In genomic region chr13:73765651-73766384, GRCh38 we compare ENCODE assay signal across 8 cellular contexts.
DNase-seq lines count a peak whose midpoint lies in the region; ATAC-seq and TF ChIP-seq lines count a peak whose summit lies in the region.

No MANE protein-coding gene starts in this region.

- POLR2A ChIA-PET in PC-3 (lab: Charles Lee; ENCODE audit: unreplicated experiment), result no interaction called here

- H4K20me1 ChIP-seq in PC-3 (ENCODE audit: low read length), result no peaks in the 10 kb centered on the region

- peak; percentile 59 for ATAC-seq in GM18499 (IDR thresholded peaks at IDR 0.05; ENCODE audit: insufficient read depth, unreplicated experiment)
- peak; percentile 62 for ATAC-seq in HG03103 (IDR thresholded peaks at IDR 0.05; ENCODE audit: low read depth, unreplicated experiment)
- peak; percentile 89 for ATAC-seq in stimulated activated effector memory CD8-positive, alpha-beta T cell treated with anti-CD3 and anti-CD28 coated beads, Interleukin-12 subunit alpha, Interleukin-12 subunit beta, amount 100 ng/mL, for 72 hours
- ATAC-seq in PC-3, result no peak

- H3K4me1 ChIP-seq in PC-3 (ENCODE audit: insufficient read depth, low read length), result no peaks in the 10 kb centered on the region; the same call in 1 of the 2 replicates

- DNase-seq in NCI-H774 (lab: John Stamatoyannopoulos, UW) (peak; percentile 68), activated T-helper 1 cell treated with Interleukin-2 at 50 U/mL for 16 hours (ENCODE audit: low read depth) (peak; percentile 78), fibroblast of pulmonary artery (ENCODE audit: low read depth) (peak; percentile 92), PC-3 (no peak)
- DNase-seq in stimulated activated effector memory CD8-positive, alpha-beta T cell treated with anti-CD3 and anti-CD28 coated beads, Interleukin-12 subunit alpha, Interleukin-12 subunit beta, amount 100 ng/mL, for 72 hours (ENCODE audit: low spot score in 2 of 2), result peak; percentile 24 to 73

- H3K36me3 Mint-ChIP-seq in nephron (ENCODE audit: low read depth), result peaks cover 4% of the 10 kb centered on the region
- H3K36me3 Mint-ChIP-seq in stimulated activated effector memory CD8-positive, alpha-beta T cell treated with anti-CD3 and anti-CD28 coated beads, Interleukin-12 subunit alpha, Interleukin-12 subunit beta, amount 100 ng/mL, for 72 hours, result peaks cover 23% of the 10 kb centered on the region

- H3K4me3 ChIP-seq in fibroblast of pulmonary artery (replicated peaks; ENCODE audit: low read depth, low read length), result peak overlapping the region; percentile 4
- no peak overlapping the region for H3K4me3 ChIP-seq in PC-3 (ENCODE audit: low read length)

- no peak overlapping the region for H3K9ac ChIP-seq in PC-3 (ENCODE audit: low read length)

- no peaks in the 10 kb centered on the region for H3K9me3 Mint-ChIP-seq in nephron
- no peaks in the 10 kb centered on the region for H3K9me3 Mint-ChIP-seq in stimulated activated effector memory CD8-positive, alpha-beta T cell treated with anti-CD3 and anti-CD28 coated beads, Interleukin-12 subunit alpha, Interleukin-12 subunit beta, amount 100 ng/mL, for 72 hours

- no TSS peak for BruUV-seq in PC-3 (replicated peaks; lab: Mats Ljungman, UMichigan)

- CTCF ChIA-PET in PC-3 (lab: Charles Lee), result no interaction called here

- peak overlapping the region; percentile 46 to 72 (median 58) for H3K4me3 Mint-ChIP-seq in nephron
- H3K4me3 Mint-ChIP-seq in stimulated activated effector memory CD8-positive, alpha-beta T cell treated with anti-CD3 and anti-CD28 coated beads, Interleukin-12 subunit alpha, Interleukin-12 subunit beta, amount 100 ng/mL, for 72 hours, result peak overlapping the region; percentile 70

- no peaks in the 10 kb centered on the region for H3K9me2 ChIP-seq in PC-3 (replicated peaks; ENCODE audit: low read length)

- no peak for TF ChIP-seq CTCF in fibroblast of pulmonary artery (IDR thresholded peaks at IDR 0.05; ENCODE audit: low read length, missing control alignments)
- no peak for TF ChIP-seq CTCF in nephron (IDR thresholded peaks at IDR 0.05; ENCODE audit: unreplicated experiment in 3 of 3)
- no peak for TF ChIP-seq CTCF in PC-3 (conservative IDR thresholded peaks at IDR 0.05; ENCODE audit: low read depth, low read length)

- no peak overlapping the region for H3K27ac ChIP-seq in PC-3 (ENCODE audit: low read length)

- no peaks in the 10 kb centered on the region for H3K36me3 ChIP-seq in PC-3 (ENCODE audit: low read depth, low read length)

- H3K27ac Mint-ChIP-seq in nephron, result peak overlapping the region; percentile 99
- peak overlapping the region; percentile 94 for H3K27ac Mint-ChIP-seq in stimulated activated effector memory CD8-positive, alpha-beta T cell treated with anti-CD3 and anti-CD28 coated beads, Interleukin-12 subunit alpha, Interleukin-12 subunit beta, amount 100 ng/mL, for 72 hours

- no peaks in the 10 kb centered on the region for H3K27me3 ChIP-seq in PC-3 (ENCODE audit: low read length)

- no peak overlapping the region for H2AFZ ChIP-seq in PC-3 (ENCODE audit: low read length)

- H3K9me3 ChIP-seq in PC-3 (ENCODE audit: low read length), result no peaks in the 10 kb centered on the region

- H3F3A ChIP-seq in PC-3 (ENCODE audit: low read length, unreplicated experiment), result no peaks in the 10 kb centered on the region

- H3K4me1 Mint-ChIP-seq in nephron, result peaks cover 67% of the 10 kb centered on the region
- peaks cover 47% of the 10 kb centered on the region for H3K4me1 Mint-ChIP-seq in stimulated activated effector memory CD8-positive, alpha-beta T cell treated with anti-CD3 and anti-CD28 coated beads, Interleukin-12 subunit alpha, Interleukin-12 subunit beta, amount 100 ng/mL, for 72 hours

- no peak overlapping the region for H3K4me2 ChIP-seq in PC-3 (ENCODE audit: low read length)

- no peaks in the 10 kb centered on the region for H3K27me3 Mint-ChIP-seq in nephron (ENCODE audit: low read depth)

- intact Hi-C loops in PC-3 (cut with micrococcal nuclease), result no loop called here

- no peaks in the 10 kb centered on the region for H3K79me2 ChIP-seq in PC-3 (ENCODE audit: low read length)
